In genomic region chr2:188631037-188631794, GRCh38 we compare ENCODE assay signal across 21 cellular contexts.
"Had no signal": no experiment of that assay in that cellular context is flagged by ENCODE, and none has a peak within 500 bp of the region (broad histone marks: within the 10 kb centered on the region; RNA-seq: fewer than 3 reads in every experiment).

No MANE protein-coding gene starts in this region.

- ATAC-seq: activated CD8-positive, alpha-beta T cell treated with anti-CD3 and anti-CD28 coated beads for 36 hours; activated T-cell treated with anti-CD3 and anti-CD28 coated beads, Interleukin-2, amount 50 U/mL, for 72 hours; left ventricle myocardium superior; natural killer cell; stimulated activated naive B cell treated with anti-CD40 and anti-IgM and Interleukin-4, amounts not matched to agents 10 μg/mL and 1 μg/mL and 100 μg/mL, for 72 hours; T-helper 17 cell had no signal

- H3K9me3 Mint-ChIP-seq: activated CD8-positive, alpha-beta T cell treated with anti-CD3 and anti-CD28 coated beads for 36 hours; activated T-cell treated with anti-CD3 and anti-CD28 coated beads, Interleukin-2, amount 50 U/mL, for 72 hours; endodermal cell; memory B cell had no signal

- H3K4me1 Mint-ChIP-seq: memory B cell; natural killer cell; stimulated activated naive B cell treated with anti-CD40 and anti-IgM and Interleukin-4, amounts not matched to agents 10 μg/mL and 1 μg/mL and 100 μg/mL, for 72 hours; T-helper 17 cell had no signal

- H3K36me3 Mint-ChIP-seq: activated naive CD8-positive, alpha-beta T cell; memory B cell; natural killer cell; stimulated activated naive B cell treated with anti-CD40 and anti-IgM and Interleukin-4, amounts not matched to agents 10 μg/mL and 1 μg/mL and 100 μg/mL, for 72 hours had no signal

- H3K27me3 Mint-ChIP-seq: activated CD8-positive, alpha-beta T cell treated with anti-CD3 and anti-CD28 coated beads for 36 hours; activated naive CD8-positive, alpha-beta T cell; memory B cell; stimulated activated naive B cell treated with anti-CD40 and anti-IgM and Interleukin-4, amounts not matched to agents 10 μg/mL and 1 μg/mL and 100 μg/mL, for 72 hours; T-helper 17 cell had no signal

- DNase-seq: activated CD4-positive, alpha-beta T cell treated with anti-CD3 and anti-CD28 coated beads for 4 hours; activated CD8-positive, alpha-beta memory T cell treated with anti-CD3 and anti-CD28 coated beads, Interleukin-2, amount 50 U/mL, for 4 hours; activated CD8-positive, alpha-beta T cell treated with anti-CD3 and anti-CD28 coated beads for 36 hours; activated gamma-delta T cell; activated T-cell treated with anti-CD3 and anti-CD28 coated beads, Interleukin-2, amount 50 U/mL, for 72 hours; amniotic stem cell; cerebellar nuclear complex; dermis blood vessel endothelial cell; endodermal cell; hippocampal formation; kidney; left ventricle myocardium superior; natural killer cell; posterior cingulate gyrus; retina; stimulated activated CD4-positive, alpha-beta T cell treated with anti-CD3 and anti-CD28 coated beads, Interleukin-4, amount 100 ng/mL, for 1 hour; stimulated activated naive B cell treated with anti-CD40 and anti-IgM and Interleukin-4, amounts not matched to agents 10 μg/mL and 1 μg/mL and 100 μg/mL, for 72 hours; substantia nigra; T-helper 17 cell had no signal

- H3K27ac Mint-ChIP-seq: activated CD8-positive, alpha-beta T cell treated with anti-CD3 and anti-CD28 coated beads for 36 hours; activated naive CD8-positive, alpha-beta T cell; activated T-cell treated with anti-CD3 and anti-CD28 coated beads, Interleukin-2, amount 50 U/mL, for 72 hours; endodermal cell; memory B cell; natural killer cell; stimulated activated naive B cell treated with anti-CD40 and anti-IgM and Interleukin-4, amounts not matched to agents 10 μg/mL and 1 μg/mL and 100 μg/mL, for 72 hours; T-helper 17 cell had no signal

- H3K4me3 Mint-ChIP-seq: activated CD8-positive, alpha-beta T cell treated with anti-CD3 and anti-CD28 coated beads for 36 hours; activated naive CD8-positive, alpha-beta T cell; activated T-cell treated with anti-CD3 and anti-CD28 coated beads, Interleukin-2, amount 50 U/mL, for 72 hours; endodermal cell; memory B cell; natural killer cell; stimulated activated naive B cell treated with anti-CD40 and anti-IgM and Interleukin-4, amounts not matched to agents 10 μg/mL and 1 μg/mL and 100 μg/mL, for 72 hours; T-helper 17 cell had no signal
